1 cellular context compared by ENCODE assay signal in the genomic region with DNA sequence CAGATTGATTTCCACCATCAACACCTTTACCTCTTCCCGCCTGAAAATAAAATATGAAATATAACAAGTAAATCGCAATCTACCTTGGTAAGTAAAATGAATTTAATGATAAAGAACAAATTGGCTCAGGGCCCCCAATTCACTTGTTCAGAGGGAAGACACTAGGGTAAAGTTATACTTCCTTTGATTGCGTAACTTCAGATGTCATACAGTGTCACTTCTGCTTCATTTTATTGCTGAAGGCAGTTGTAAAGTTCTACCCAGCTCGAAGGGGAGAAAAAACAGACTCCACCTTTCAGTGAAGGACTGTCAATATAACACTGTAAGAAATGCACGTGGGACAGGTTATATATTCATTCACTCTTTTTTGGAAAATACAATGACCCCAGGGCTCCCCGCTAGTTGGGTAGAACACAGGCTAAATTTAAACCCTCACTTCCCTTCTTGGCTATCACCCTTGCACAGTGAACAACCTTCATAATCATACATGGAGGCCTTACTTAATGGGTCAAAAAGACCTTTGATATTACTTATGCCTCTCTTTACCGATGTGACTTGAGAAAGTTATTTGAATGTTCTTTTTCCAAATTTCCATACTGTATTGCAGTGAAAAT.
TF ChIP-seq lines count a peak whose summit lies in the region.

No MANE protein-coding gene starts in this region.

TF ChIP-seq in K562, 482 proteins besides CTCF, POLR2A, EP300 and RAD21 (continued from another document and continues in another):
- TF ChIP-seq, protein P1, sequence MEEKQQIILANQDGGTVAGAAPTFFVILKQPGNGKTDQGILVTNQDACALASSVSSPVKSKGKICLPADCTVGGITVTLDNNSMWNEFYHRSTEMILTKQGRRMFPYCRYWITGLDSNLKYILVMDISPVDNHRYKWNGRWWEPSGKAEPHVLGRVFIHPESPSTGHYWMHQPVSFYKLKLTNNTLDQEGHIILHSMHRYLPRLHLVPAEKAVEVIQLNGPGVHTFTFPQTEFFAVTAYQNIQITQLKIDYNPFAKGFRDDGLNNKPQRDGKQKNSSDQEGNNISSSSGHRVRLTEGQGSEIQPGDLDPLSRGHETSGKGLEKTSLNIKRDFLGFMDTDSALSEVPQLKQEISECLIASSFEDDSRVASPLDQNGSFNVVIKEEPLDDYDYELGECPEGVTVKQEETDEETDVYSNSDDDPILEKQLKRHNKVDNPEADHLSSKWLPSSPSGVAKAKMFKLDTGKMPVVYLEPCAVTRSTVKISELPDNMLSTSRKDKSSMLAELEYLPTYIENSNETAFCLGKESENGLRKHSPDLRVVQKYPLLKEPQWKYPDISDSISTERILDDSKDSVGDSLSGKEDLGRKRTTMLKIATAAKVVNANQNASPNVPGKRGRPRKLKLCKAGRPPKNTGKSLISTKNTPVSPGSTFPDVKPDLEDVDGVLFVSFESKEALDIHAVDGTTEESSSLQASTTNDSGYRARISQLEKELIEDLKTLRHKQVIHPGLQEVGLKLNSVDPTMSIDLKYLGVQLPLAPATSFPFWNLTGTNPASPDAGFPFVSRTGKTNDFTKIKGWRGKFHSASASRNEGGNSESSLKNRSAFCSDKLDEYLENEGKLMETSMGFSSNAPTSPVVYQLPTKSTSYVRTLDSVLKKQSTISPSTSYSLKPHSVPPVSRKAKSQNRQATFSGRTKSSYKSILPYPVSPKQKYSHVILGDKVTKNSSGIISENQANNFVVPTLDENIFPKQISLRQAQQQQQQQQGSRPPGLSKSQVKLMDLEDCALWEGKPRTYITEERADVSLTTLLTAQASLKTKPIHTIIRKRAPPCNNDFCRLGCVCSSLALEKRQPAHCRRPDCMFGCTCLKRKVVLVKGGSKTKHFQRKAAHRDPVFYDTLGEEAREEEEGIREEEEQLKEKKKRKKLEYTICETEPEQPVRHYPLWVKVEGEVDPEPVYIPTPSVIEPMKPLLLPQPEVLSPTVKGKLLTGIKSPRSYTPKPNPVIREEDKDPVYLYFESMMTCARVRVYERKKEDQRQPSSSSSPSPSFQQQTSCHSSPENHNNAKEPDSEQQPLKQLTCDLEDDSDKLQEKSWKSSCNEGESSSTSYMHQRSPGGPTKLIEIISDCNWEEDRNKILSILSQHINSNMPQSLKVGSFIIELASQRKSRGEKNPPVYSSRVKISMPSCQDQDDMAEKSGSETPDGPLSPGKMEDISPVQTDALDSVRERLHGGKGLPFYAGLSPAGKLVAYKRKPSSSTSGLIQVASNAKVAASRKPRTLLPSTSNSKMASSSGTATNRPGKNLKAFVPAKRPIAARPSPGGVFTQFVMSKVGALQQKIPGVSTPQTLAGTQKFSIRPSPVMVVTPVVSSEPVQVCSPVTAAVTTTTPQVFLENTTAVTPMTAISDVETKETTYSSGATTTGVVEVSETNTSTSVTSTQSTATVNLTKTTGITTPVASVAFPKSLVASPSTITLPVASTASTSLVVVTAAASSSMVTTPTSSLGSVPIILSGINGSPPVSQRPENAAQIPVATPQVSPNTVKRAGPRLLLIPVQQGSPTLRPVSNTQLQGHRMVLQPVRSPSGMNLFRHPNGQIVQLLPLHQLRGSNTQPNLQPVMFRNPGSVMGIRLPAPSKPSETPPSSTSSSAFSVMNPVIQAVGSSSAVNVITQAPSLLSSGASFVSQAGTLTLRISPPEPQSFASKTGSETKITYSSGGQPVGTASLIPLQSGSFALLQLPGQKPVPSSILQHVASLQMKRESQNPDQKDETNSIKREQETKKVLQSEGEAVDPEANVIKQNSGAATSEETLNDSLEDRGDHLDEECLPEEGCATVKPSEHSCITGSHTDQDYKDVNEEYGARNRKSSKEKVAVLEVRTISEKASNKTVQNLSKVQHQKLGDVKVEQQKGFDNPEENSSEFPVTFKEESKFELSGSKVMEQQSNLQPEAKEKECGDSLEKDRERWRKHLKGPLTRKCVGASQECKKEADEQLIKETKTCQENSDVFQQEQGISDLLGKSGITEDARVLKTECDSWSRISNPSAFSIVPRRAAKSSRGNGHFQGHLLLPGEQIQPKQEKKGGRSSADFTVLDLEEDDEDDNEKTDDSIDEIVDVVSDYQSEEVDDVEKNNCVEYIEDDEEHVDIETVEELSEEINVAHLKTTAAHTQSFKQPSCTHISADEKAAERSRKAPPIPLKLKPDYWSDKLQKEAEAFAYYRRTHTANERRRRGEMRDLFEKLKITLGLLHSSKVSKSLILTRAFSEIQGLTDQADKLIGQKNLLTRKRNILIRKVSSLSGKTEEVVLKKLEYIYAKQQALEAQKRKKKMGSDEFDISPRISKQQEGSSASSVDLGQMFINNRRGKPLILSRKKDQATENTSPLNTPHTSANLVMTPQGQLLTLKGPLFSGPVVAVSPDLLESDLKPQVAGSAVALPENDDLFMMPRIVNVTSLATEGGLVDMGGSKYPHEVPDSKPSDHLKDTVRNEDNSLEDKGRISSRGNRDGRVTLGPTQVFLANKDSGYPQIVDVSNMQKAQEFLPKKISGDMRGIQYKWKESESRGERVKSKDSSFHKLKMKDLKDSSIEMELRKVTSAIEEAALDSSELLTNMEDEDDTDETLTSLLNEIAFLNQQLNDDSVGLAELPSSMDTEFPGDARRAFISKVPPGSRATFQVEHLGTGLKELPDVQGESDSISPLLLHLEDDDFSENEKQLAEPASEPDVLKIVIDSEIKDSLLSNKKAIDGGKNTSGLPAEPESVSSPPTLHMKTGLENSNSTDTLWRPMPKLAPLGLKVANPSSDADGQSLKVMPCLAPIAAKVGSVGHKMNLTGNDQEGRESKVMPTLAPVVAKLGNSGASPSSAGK (IDR thresholded peaks at IDR 0.05) = no peak
- TF ChIP-seq PTBP1 (IDR thresholded peaks at IDR 0.05; ENCODE audit: low read depth, low read length) = no peak
- TF ChIP-seq CAMTA2 (CRISPR knock-in tag; conservative IDR thresholded peaks at IDR 0.05) = no peak
- no peak for TF ChIP-seq PML (IDR thresholded peaks at IDR 0.05; ENCODE audit: low read length)
- TF ChIP-seq, protein P2, sequence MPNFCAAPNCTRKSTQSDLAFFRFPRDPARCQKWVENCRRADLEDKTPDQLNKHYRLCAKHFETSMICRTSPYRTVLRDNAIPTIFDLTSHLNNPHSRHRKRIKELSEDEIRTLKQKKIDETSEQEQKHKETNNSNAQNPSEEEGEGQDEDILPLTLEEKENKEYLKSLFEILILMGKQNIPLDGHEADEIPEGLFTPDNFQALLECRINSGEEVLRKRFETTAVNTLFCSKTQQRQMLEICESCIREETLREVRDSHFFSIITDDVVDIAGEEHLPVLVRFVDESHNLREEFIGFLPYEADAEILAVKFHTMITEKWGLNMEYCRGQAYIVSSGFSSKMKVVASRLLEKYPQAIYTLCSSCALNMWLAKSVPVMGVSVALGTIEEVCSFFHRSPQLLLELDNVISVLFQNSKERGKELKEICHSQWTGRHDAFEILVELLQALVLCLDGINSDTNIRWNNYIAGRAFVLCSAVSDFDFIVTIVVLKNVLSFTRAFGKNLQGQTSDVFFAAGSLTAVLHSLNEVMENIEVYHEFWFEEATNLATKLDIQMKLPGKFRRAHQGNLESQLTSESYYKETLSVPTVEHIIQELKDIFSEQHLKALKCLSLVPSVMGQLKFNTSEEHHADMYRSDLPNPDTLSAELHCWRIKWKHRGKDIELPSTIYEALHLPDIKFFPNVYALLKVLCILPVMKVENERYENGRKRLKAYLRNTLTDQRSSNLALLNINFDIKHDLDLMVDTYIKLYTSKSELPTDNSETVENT (CRISPR knock-in tag; IDR thresholded peaks at IDR 0.05) = no peak
- TF ChIP-seq ETV6 (IDR thresholded peaks at IDR 0.05; ENCODE audit: borderline replicate concordance in 1 of 2, low read depth in 2 of 2, low read length in 1 of 2) = peak in 1 of 2 experiments; percentile 27; a peak in 1 of 4 replicates
- TF ChIP-seq ETV6 (CRISPR knock-in tag; IDR thresholded peaks at IDR 0.05; ENCODE audit: borderline replicate concordance) = no peak
- TF ChIP-seq, protein P3, sequence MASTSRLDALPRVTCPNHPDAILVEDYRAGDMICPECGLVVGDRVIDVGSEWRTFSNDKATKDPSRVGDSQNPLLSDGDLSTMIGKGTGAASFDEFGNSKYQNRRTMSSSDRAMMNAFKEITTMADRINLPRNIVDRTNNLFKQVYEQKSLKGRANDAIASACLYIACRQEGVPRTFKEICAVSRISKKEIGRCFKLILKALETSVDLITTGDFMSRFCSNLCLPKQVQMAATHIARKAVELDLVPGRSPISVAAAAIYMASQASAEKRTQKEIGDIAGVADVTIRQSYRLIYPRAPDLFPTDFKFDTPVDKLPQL (IDR thresholded peaks at IDR 0.05; ENCODE audit: extremely low read depth, insufficient read length) = no peak
- no peak for TF ChIP-seq ZNF584 (CRISPR knock-in tag; IDR thresholded peaks at IDR 0.05; ENCODE audit: low read depth)
- no peak for TF ChIP-seq TAF9B (IDR thresholded peaks at IDR 0.05; ENCODE audit: partially characterized antibody)
- no peak for TF ChIP-seq SRSF3 (IDR thresholded peaks at IDR 0.05; ENCODE audit: insufficient read depth, low read length)
- no peak for TF ChIP-seq SMARCA5 (IDR thresholded peaks at IDR 0.05)
- peak; percentile 56; the same call in 1 of the 2 replicates for TF ChIP-seq ZNF175 (CRISPR knock-in tag; IDR thresholded peaks at IDR 0.05; ENCODE audit: low read depth)
- no peak for TF ChIP-seq ERF (CRISPR knock-in tag; IDR thresholded peaks at IDR 0.05)
- TF ChIP-seq, protein P4, sequence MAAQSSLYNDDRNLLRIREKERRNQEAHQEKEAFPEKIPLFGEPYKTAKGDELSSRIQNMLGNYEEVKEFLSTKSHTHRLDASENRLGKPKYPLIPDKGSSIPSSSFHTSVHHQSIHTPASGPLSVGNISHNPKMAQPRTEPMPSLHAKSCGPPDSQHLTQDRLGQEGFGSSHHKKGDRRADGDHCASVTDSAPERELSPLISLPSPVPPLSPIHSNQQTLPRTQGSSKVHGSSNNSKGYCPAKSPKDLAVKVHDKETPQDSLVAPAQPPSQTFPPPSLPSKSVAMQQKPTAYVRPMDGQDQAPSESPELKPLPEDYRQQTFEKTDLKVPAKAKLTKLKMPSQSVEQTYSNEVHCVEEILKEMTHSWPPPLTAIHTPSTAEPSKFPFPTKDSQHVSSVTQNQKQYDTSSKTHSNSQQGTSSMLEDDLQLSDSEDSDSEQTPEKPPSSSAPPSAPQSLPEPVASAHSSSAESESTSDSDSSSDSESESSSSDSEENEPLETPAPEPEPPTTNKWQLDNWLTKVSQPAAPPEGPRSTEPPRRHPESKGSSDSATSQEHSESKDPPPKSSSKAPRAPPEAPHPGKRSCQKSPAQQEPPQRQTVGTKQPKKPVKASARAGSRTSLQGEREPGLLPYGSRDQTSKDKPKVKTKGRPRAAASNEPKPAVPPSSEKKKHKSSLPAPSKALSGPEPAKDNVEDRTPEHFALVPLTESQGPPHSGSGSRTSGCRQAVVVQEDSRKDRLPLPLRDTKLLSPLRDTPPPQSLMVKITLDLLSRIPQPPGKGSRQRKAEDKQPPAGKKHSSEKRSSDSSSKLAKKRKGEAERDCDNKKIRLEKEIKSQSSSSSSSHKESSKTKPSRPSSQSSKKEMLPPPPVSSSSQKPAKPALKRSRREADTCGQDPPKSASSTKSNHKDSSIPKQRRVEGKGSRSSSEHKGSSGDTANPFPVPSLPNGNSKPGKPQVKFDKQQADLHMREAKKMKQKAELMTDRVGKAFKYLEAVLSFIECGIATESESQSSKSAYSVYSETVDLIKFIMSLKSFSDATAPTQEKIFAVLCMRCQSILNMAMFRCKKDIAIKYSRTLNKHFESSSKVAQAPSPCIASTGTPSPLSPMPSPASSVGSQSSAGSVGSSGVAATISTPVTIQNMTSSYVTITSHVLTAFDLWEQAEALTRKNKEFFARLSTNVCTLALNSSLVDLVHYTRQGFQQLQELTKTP (IDR thresholded peaks at IDR 0.05; ENCODE audit: low read depth in 1 of 2, partially characterized antibody in 2 of 2) = peak; percentile 39 to 54
- TF ChIP-seq, protein P5, sequence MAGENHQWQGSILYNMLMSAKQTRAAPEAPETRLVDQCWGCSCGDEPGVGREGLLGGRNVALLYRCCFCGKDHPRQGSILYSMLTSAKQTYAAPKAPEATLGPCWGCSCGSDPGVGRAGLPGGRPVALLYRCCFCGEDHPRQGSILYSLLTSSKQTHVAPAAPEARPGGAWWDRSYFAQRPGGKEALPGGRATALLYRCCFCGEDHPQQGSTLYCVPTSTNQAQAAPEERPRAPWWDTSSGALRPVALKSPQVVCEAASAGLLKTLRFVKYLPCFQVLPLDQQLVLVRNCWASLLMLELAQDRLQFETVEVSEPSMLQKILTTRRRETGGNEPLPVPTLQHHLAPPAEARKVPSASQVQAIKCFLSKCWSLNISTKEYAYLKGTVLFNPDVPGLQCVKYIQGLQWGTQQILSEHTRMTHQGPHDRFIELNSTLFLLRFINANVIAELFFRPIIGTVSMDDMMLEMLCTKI (IDR thresholded peaks at IDR 0.05; ENCODE audit: partially characterized antibody) = no peak
- TF ChIP-seq RBFOX2 (IDR thresholded peaks at IDR 0.05; ENCODE audit: low read depth, low read length) = no peak
- TF ChIP-seq ZNF384 (IDR thresholded peaks at IDR 0.05; ENCODE audit: low read depth, low read length) = no peak
- no peak for TF ChIP-seq ZNF311 (CRISPR knock-in tag; IDR thresholded peaks at IDR 0.05)
- TF ChIP-seq SRSF7 (optimal IDR thresholded peaks at IDR 0.05; ENCODE audit: low read depth, low read length) = no peak
- no peak for TF ChIP-seq RHOXF2B (CRISPR knock-in tag; conservative IDR thresholded peaks at IDR 0.05)
- TF ChIP-seq, protein P6, sequence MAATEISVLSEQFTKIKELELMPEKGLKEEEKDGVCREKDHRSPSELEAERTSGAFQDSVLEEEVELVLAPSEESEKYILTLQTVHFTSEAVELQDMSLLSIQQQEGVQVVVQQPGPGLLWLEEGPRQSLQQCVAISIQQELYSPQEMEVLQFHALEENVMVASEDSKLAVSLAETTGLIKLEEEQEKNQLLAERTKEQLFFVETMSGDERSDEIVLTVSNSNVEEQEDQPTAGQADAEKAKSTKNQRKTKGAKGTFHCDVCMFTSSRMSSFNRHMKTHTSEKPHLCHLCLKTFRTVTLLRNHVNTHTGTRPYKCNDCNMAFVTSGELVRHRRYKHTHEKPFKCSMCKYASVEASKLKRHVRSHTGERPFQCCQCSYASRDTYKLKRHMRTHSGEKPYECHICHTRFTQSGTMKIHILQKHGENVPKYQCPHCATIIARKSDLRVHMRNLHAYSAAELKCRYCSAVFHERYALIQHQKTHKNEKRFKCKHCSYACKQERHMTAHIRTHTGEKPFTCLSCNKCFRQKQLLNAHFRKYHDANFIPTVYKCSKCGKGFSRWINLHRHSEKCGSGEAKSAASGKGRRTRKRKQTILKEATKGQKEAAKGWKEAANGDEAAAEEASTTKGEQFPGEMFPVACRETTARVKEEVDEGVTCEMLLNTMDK (IDR thresholded peaks at IDR 0.05; ENCODE audit: borderline replicate concordance, insufficient read depth, low read depth, low read length, poor library complexity, severe bottlenecking) = no peak
- TF ChIP-seq ZNF274 (IDR thresholded peaks at IDR 0.05; ENCODE audit: borderline replicate concordance, low read depth, low read length) = no peak
- no peak for TF ChIP-seq ZNF239 (CRISPR knock-in tag; IDR thresholded peaks at IDR 0.05)
- no peak for TF ChIP-seq CTBP1 (IDR thresholded peaks at IDR 0.05; ENCODE audit: borderline replicate concordance)
- peak; percentile 56 for TF ChIP-seq L3MBTL2 (IDR thresholded peaks at IDR 0.05)
- no peak for TF ChIP-seq TAL1 (IDR thresholded peaks at IDR 0.05)
- TF ChIP-seq GATAD2A (IDR thresholded peaks at IDR 0.05) = 0 out of 2 replicates have a peak, but pooled peaks have one; percentile 22
- TF ChIP-seq, protein P7, sequence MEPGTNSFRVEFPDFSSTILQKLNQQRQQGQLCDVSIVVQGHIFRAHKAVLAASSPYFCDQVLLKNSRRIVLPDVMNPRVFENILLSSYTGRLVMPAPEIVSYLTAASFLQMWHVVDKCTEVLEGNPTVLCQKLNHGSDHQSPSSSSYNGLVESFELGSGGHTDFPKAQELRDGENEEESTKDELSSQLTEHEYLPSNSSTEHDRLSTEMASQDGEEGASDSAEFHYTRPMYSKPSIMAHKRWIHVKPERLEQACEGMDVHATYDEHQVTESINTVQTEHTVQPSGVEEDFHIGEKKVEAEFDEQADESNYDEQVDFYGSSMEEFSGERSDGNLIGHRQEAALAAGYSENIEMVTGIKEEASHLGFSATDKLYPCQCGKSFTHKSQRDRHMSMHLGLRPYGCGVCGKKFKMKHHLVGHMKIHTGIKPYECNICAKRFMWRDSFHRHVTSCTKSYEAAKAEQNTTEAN (CRISPR knock-in tag; IDR thresholded peaks at IDR 0.05) = no peak
- no peak for TF ChIP-seq TAF15 (IDR thresholded peaks at IDR 0.05; ENCODE audit: low read depth, low read length)
- TF ChIP-seq ZFP36 (IDR thresholded peaks at IDR 0.05; ENCODE audit: low read depth, low read length, partially characterized antibody) = no peak
